Comparison of ENCODE assay signal across 16 cellular contexts in genomic region chr1:18942340-18942739, GRCh38. TPM values are rescaled to one million over a fixed set of nuclear protein-coding genes. Genes with fewer than 3 reads are reported as not detected.
A peak's percentile ranks its signal among the peaks of the same experiment; 100 is the strongest.
DNase-seq lines count a peak whose midpoint lies in the region; ATAC-seq, FAIRE-seq and TF ChIP-seq lines count a peak whose summit lies in the region.
"Had no signal": no experiment of that assay in that cellular context is flagged by ENCODE, and none has a peak within 500 bp of the region (broad histone marks: within the 10 kb centered on the region; RNA-seq: fewer than 3 reads in every experiment).

No MANE protein-coding gene starts in this region.

- TF ChIP-seq RAD21 in K562 (CRISPR knock-in tag; conservative IDR thresholded peaks at IDR 0.05 in 1 of 2, IDR thresholded peaks at IDR 0.05 in 1 of 2): no peak

- H3K9me3 ChIP-seq in HUES48 (ENCODE audit: control insufficient read depth, insufficient read depth, low read length): no peaks in the 10 kb centered on the region
- no peaks in the 10 kb centered on the region for H3K9me3 ChIP-seq in K562 (replicated peaks; ENCODE audit: control insufficient read depth, insufficient read depth, low read depth, low read length)
- no peaks in the 10 kb centered on the region for H3K9me3 ChIP-seq in left ventricle myocardium inferior (replicated peaks)
- H3K9me3 ChIP-seq in skeletal muscle satellite cell (replicated peaks; ENCODE audit: low read length): no peaks in the 10 kb centered on the region
- H3K9me3 ChIP-seq: BLaER1 treated with 17β-estradiol and CSF1 and Interleukin-3, amounts not matched to agents 10 nM and 100 nM; ovary had no signal

- H4K20me1 ChIP-seq in K562 (replicated peaks; ENCODE audit: control insufficient read depth, insufficient read depth, low read length): no peaks in the 10 kb centered on the region; the same call in 1 of the 2 replicates

- in situ Hi-C loops in K562 (cut with MboI): no loop called here

- H2AFZ ChIP-seq in K562 (ENCODE audit: low read depth, low read length): no peak overlapping the region

- FAIRE-seq in K562 (lab: Jason Lieb, UNC): no peak
- FAIRE-seq: TTC549 had no signal

- H3K9ac ChIP-seq in HUES48 (ENCODE audit: low read depth, low read length): 0 out of 2 replicates have a peak overlapping the region, but pooled peaks have one; percentile 30
- H3K9ac ChIP-seq in K562 (ENCODE audit: insufficient read depth in 1 of 2, low read depth in 2 of 2, low read length in 2 of 2): no peak overlapping the region
- peak overlapping the region; percentile 58 for H3K9ac ChIP-seq in skeletal muscle satellite cell (ENCODE audit: low read depth, low read length)

- no peak for TF ChIP-seq EP300 in K562 (IDR thresholded peaks at IDR 0.05; ENCODE audit: low read length)

- H3K4me2 ChIP-seq in K562 (ENCODE audit: insufficient read depth, low read length): no peak overlapping the region
- H3K4me2 ChIP-seq in skeletal muscle satellite cell (ENCODE audit: low read length): no peak overlapping the region

- no peaks in the 10 kb centered on the region for H3K27me3 ChIP-seq in HUES48 (ENCODE audit: control insufficient read depth, insufficient read depth, low read length)
- peaks cover 24 to 84% of the 10 kb centered on the region in 2 experiments; a peak in 4 of 5 replicates for H3K27me3 ChIP-seq in K562 (ENCODE audit: control insufficient read depth in 2 of 2, insufficient read depth in 2 of 2, low read length in 2 of 2)
- H3K27me3 ChIP-seq in left ventricle myocardium inferior (ENCODE audit: low read depth): no peaks in the 10 kb centered on the region
- no peaks in the 10 kb centered on the region for H3K27me3 ChIP-seq in skeletal muscle satellite cell (ENCODE audit: control insufficient read depth, insufficient read depth, low read length)
- H3K27me3 ChIP-seq: BLaER1 treated with 17β-estradiol and CSF1 and Interleukin-3, amounts not matched to agents 10 nM and 100 nM; ovary had no signal

- no TSS peak for BruUV-seq in K562 (replicated peaks; lab: Mats Ljungman, UMichigan)

- ATAC-seq in K562 (no peak), HG03159 (IDR thresholded peaks at IDR 0.05; ENCODE audit: unreplicated experiment) (no peak)
- ATAC-seq: activated CD8-positive, alpha-beta T cell treated with anti-CD3 and anti-CD28 coated beads, Interleukin-2, amount 10 ng/mL, durations not matched to agents 7 days and 5 days had no signal

- POLR2A ChIA-PET in K562 (lab: Yijun Ruan, JAX): interaction anchor here (0.5 to 0.9 kb wide), 4 partner anchors 13 to 143 kb away, joined by 3 to 4 read pairs (median 3); no protein-coding TSS in a partner anchor

- WGBS in K562 (ENCODE audit: insufficient coverage, low coverage, missing lambda C conversion rate): 9% methylated on average over 4 of the region's 4 CpGs

- peak overlapping the region; percentile 85 for H3K27ac ChIP-seq in HUES48 (ENCODE audit: low read depth, low read length)
- no peak overlapping the region for H3K27ac ChIP-seq in K562 (ENCODE audit: extremely low read depth, low read depth, low read length)
- peak overlapping the region; percentile 79 for H3K27ac ChIP-seq in left ventricle myocardium inferior (replicated peaks)
- H3K27ac ChIP-seq: ovary had no signal

- H3K36me3 ChIP-seq in HUES48 (ENCODE audit: control insufficient read depth, insufficient read depth, low read length) (no peaks in the 10 kb centered on the region), K562 (ENCODE audit: control insufficient read depth, insufficient read depth, low read length) (no peaks in the 10 kb centered on the region), left ventricle myocardium inferior (no peaks in the 10 kb centered on the region), skeletal muscle satellite cell (ENCODE audit: insufficient read depth, low read length) (no peaks in the 10 kb centered on the region)
- H3K36me3 ChIP-seq: ovary had no signal

- CTCF ChIA-PET in K562 (lab: Yijun Ruan, JAX; ENCODE audit: low intra/inter-chr PET ratio): interaction anchor here (0.6 kb wide), 1 partner anchor 1979 kb away, joined by 8 read pairs; no protein-coding TSS in a partner anchor

- H3K79me2 ChIP-seq in K562 (ENCODE audit: control insufficient read depth, insufficient read depth, low read length): no peaks in the 10 kb centered on the region

- no peaks in the 10 kb centered on the region for H3K9me1 ChIP-seq in K562 (ENCODE audit: control insufficient read depth, insufficient read depth, low read length)

- intact Hi-C loops in K562 (cut with micrococcal nuclease): no loop called here
- intact Hi-C loops in left ventricle myocardium inferior (cut with micrococcal nuclease): no loop called here

- no peak for TF ChIP-seq POLR2A in K562 (conservative IDR thresholded peaks at IDR 0.05)

- H3K4me3 ChIP-seq in HUES48 (ENCODE audit: low read depth, low read length): no peak overlapping the region
- H3K4me3 ChIP-seq in K562: no peak overlapping the region
- H3K4me3 ChIP-seq in left ventricle myocardium inferior: no peak overlapping the region
- no peak overlapping the region for H3K4me3 ChIP-seq in skeletal muscle satellite cell (ENCODE audit: low read length)
- H3K4me3 ChIP-seq: BLaER1 treated with 17β-estradiol and CSF1 and Interleukin-3, amounts not matched to agents 10 nM and 100 nM; ovary had no signal

- no peak for DNase-seq in K562 (ENCODE audit: extremely low read depth in 1 of 4, low spot score in 3 of 4)
- DNase-seq in left ventricle myocardium inferior: no peak
- DNase-seq in NCI-H2081 (lab: John Stamatoyannopoulos, UW): no peak
- no peak for DNase-seq in HK-2 (ENCODE audit: unreplicated experiment)
- DNase-seq in activated CD4-positive, CD25-positive, alpha-beta regulatory T cell (lab: John Stamatoyannopoulos, UW): no peak
- DNase-seq: activated CD8-positive, alpha-beta T cell treated with anti-CD3 and anti-CD28 coated beads, Interleukin-2, amount 10 ng/mL, durations not matched to agents 7 days and 5 days; activated gamma-delta T cell treated with Interleukin-2 at 50 U/mL for 16 hours; Karpas-422; NCI-H187 treated with DMSO at 0.1 percent for 48 hours; ovary; stimulated activated CD4-positive, alpha-beta T cell treated with anti-CD3 and anti-CD28 coated beads, Interleukin-1b, Interleukin-23, amount 100 ng/mL, for 48 hours had no signal

- peaks cover 51% of the 10 kb centered on the region for H3K4me1 ChIP-seq in HUES48 (ENCODE audit: control insufficient read depth, insufficient read depth, low read length)
- peaks cover 0 to 18% of the 10 kb centered on the region in 2 experiments; a peak in 2 of 5 replicates for H3K4me1 ChIP-seq in K562 (replicated peaks in 1 of 2; ENCODE audit: control insufficient read depth in 2 of 2, insufficient read depth in 2 of 2, low read length in 2 of 2)
- peaks cover 81% of the 10 kb centered on the region for H3K4me1 ChIP-seq in left ventricle myocardium inferior
- H3K4me1 ChIP-seq in skeletal muscle satellite cell (ENCODE audit: control insufficient read depth, insufficient read depth, low read length): peaks cover 64% of the 10 kb centered on the region

- no peak for TF ChIP-seq CTCF in K562 (IDR thresholded peaks at IDR 0.05 in 2 of 3, conservative IDR thresholded peaks at IDR 0.05 in 1 of 3; ENCODE audit: insufficient read depth in 2 of 3, low read depth in 1 of 3, low read length in 3 of 3)
- TF ChIP-seq CTCF in left ventricle myocardium inferior (IDR thresholded peaks at IDR 0.05; ENCODE audit: borderline replicate concordance): no peak

RNA-seq across cellular contexts. Expression of gene IFFO2, which starts 14.1 kb away (rescaled TPM):
- 0.12 TPM in 2 replicates for total RNA-seq in K562 (2011; cell fraction: chromatin; rRNA removed; ENCODE audit: low replicate concordance)
- 0.13 and 0.17 TPM in 2 replicates for total RNA-seq in K562 (2011; cell fraction: nucleolus; rRNA removed)
- total RNA-seq in K562 (2011; cell fraction: nucleoplasm; rRNA removed): 0.15 and 0.38 TPM in 2 replicates
- 0.32 and 0.37 TPM in 2 replicates for total RNA-seq in K562 (2014; rRNA removed)
- total RNA-seq in K562 (2014; rRNA removed; fragmentation: Illumina TruSeq; extraction: Trizol): 0.15 and 0.26 TPM in 2 replicates
- total RNA-seq in K562 (2015; rRNA removed; fragmentation: Illumina TruSeq; extraction: Trizol): 0.38 and 0.40 TPM in 2 replicates
- 0.67 and 1.0 TPM in 2 replicates for total RNA-seq in K562 (2021)
- 0.20 and 0.49 TPM in 2 replicates for polyA plus RNA-seq in K562 (2011; rRNA removed)
- 0.78 and 0.85 TPM in 2 replicates for polyA plus RNA-seq in K562 (2011; cell fraction: cytosol; rRNA removed)
- 0.15 and 0.47 TPM in 2 replicates for polyA plus RNA-seq in K562 (2011; cell fraction: nucleus; rRNA removed)
- 0.81 and 1.1 TPM in 2 replicates for polyA plus RNA-seq in K562 (2012)
- polyA plus RNA-seq in K562 (2014; fragmentation: Illumina TruSeq; extraction: Trizol): 0.49 and 0.51 TPM in 2 replicates
- not detected for polyA plus RNA-seq in K562 (2014; fragmentation: Nextera tagmentation; extraction: Ambion mirVana)
- polyA plus RNA-seq in K562 (2014; rRNA removed): 0.44 and 0.50 TPM in 2 replicates
- polyA minus RNA-seq in K562 (2011; rRNA and poly(A)+ RNA removed): 0.75 and 0.88 TPM in 2 replicates
- polyA minus RNA-seq in K562 (2011; cell fraction: cytosol; rRNA and poly(A)+ RNA removed): 0.46 and 0.76 TPM in 2 replicates
- polyA minus RNA-seq in K562 (2011; cell fraction: nucleus; rRNA and poly(A)+ RNA removed): 0.22 and 0.27 TPM in 2 replicates
- total RNA-seq in left ventricle myocardium inferior: 3.3 TPM
- total RNA-seq in skeletal muscle satellite cell (2012; rRNA removed): 6.3 and 9.0 TPM in 2 replicates

RNA-seq across cellular contexts. Expression of gene ALDH4A1, which starts 40.0 kb away (rescaled TPM):
- total RNA-seq in K562 (2011; cell fraction: chromatin; rRNA removed; ENCODE audit: low replicate concordance): 11.2 and 40.7 TPM in 2 replicates
- total RNA-seq in K562 (2011; cell fraction: nucleolus; rRNA removed): 26.5 and 44.0 TPM in 2 replicates
- total RNA-seq in K562 (2011; cell fraction: nucleoplasm; rRNA removed): 15.6 and 16.3 TPM in 2 replicates
- total RNA-seq in K562 (2014; rRNA removed): 27.2 and 28.7 TPM in 2 replicates
- 4.8 and 6.7 TPM in 2 replicates for total RNA-seq in K562 (2014; rRNA removed; fragmentation: Illumina TruSeq; extraction: Trizol)
- total RNA-seq in K562 (2015; rRNA removed; fragmentation: Illumina TruSeq; extraction: Trizol): 16.6 and 17.0 TPM in 2 replicates
- total RNA-seq in K562 (2021): 29.2 and 31.4 TPM in 2 replicates
- polyA plus RNA-seq in K562 (2011; rRNA removed): 18.8 and 22.1 TPM in 2 replicates
- polyA plus RNA-seq in K562 (2011; cell fraction: cytosol; rRNA removed): 19.8 and 47.1 TPM in 2 replicates
- 30.2 and 60.5 TPM in 2 replicates for polyA plus RNA-seq in K562 (2011; cell fraction: nucleus; rRNA removed)
- 27.3 and 32.5 TPM in 2 replicates for polyA plus RNA-seq in K562 (2012)
- 15.2 and 21.6 TPM in 2 replicates for polyA plus RNA-seq in K562 (2014; fragmentation: Illumina TruSeq; extraction: Trizol)
- under 1 TPM; 0.27 to 0.73 TPM for polyA plus RNA-seq in K562 (2014; fragmentation: Nextera tagmentation; extraction: Ambion mirVana)
- polyA plus RNA-seq in K562 (2014; rRNA removed): 31.2 and 34.3 TPM in 2 replicates
- 4.7 and 11.0 TPM in 2 replicates for polyA minus RNA-seq in K562 (2011; rRNA and poly(A)+ RNA removed)
- polyA minus RNA-seq in K562 (2011; cell fraction: cytosol; rRNA and poly(A)+ RNA removed): 15.9 and 21.1 TPM in 2 replicates
- polyA minus RNA-seq in K562 (2011; cell fraction: nucleus; rRNA and poly(A)+ RNA removed): 13.7 and 17.0 TPM in 2 replicates
- total RNA-seq in left ventricle myocardium inferior: 35.9 TPM
- 7.0 and 8.1 TPM in 2 replicates for total RNA-seq in skeletal muscle satellite cell (2012; rRNA removed)

Comparison
In these comparisons a context has a peak if more than half of its experiments do, and no peak if none do; other contexts are left out.
1. H3K9ac ChIP-seq: peak in HUES48 (single experiment) and skeletal muscle satellite cell (single experiment); none in K562 (0 of 2).